28 cellular contexts compared by ENCODE assay signal in the genomic region with DNA sequence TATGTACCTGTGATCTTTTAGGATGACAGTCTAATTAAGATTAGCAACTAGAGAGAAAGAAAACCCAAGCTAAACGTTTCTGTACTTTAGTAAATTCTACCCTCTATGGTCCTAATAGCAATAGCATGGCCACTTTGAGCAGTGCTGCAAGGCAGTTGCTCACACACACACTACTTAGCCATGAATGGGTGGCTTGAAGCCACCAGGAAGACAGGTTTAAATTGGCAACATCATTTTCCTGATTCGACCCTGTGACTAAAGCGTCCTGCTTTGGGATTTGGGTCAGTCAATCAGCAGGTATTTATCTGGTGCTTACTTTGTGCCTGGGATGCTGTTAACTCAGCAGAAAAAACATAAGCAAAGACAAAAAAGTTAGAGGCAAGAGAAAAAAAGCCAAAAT.
"Had no signal": no experiment of that assay in that cellular context is flagged by ENCODE, and none has a peak within 500 bp of the region (broad histone marks: within the 10 kb centered on the region; RNA-seq: fewer than 3 reads in every experiment).

No MANE protein-coding gene starts in this region.

- H3K79me2 ChIP-seq: hepatocyte had no signal

- H3K27me3 ChIP-seq: heart right ventricle, hepatocyte, left lung, ovary, stomach, testis, tibial artery, upper lobe of right lung had no signal

- H3K4me1 ChIP-seq: prostate gland, upper lobe of right lung had no signal

- H3K4me2 ChIP-seq: hepatocyte had no signal

- H3K27ac ChIP-seq: heart right ventricle, hepatocyte, left lung, lower lobe of right lung, ovary, prostate gland, skin epidermis, stomach, testis, tibial artery, upper lobe of right lung had no signal

- ATAC-seq: heart right ventricle; left cardiac atrium; left lung; lower lobe of right lung; naive thymus-derived CD4-positive, alpha-beta T cell; natural killer cell treated with Interleukin-12 subunit alpha and Interleukin-12 subunit beta and Interleukin-15 and Interleukin-18, amount 100 ng/mL, for 72 hours; right cardiac atrium; sciatic nerve; stimulated activated naive CD8-positive, alpha-beta T cell treated with anti-CD3 and anti-CD28 coated beads, Interleukin-15, Interleukin-2, amounts not matched to agents 100 U/mL and 50 U/mL, for 24 hours; upper lobe of right lung had no signal

- DNase-seq: heart right ventricle; islet precursor cell; left cardiac atrium; left lung; lower lobe of right lung; mammary epithelial cell; mesenchymal stem cell; naive thymus-derived CD4-positive, alpha-beta T cell; ovary; posterior cingulate gyrus; retina; right cardiac atrium; stimulated activated CD4-positive, alpha-beta T cell treated with anti-CD3 and anti-CD28 coated beads, Interleukin-12 subunit alpha, Interleukin-12 subunit beta, amount 100 ng/mL, for 4 hours; stimulated activated CD4-positive, alpha-beta T cell treated with anti-CD3 and anti-CD28 coated beads, Interleukin-15, amount 100 ng/mL, for 24 hours; stimulated activated CD4-positive, alpha-beta T cell treated with anti-CD3 and anti-CD28 coated beads, Interleukin-2, amount 100 ng/mL, for 24 hours; stimulated activated CD4-positive, alpha-beta T cell treated with anti-CD3 and anti-CD28 coated beads, Interleukin-4, amount 100 ng/mL, for 1 hour; stimulated activated naive B cell treated with anti-CD40 and anti-IgM and Interleukin-4, amounts not matched to agents 10 μg/mL and 1 μg/mL and 100 μg/mL, for 72 hours; stimulated activated naive CD8-positive, alpha-beta T cell treated with anti-CD3 and anti-CD28 coated beads, Interleukin-15, Interleukin-2, amounts not matched to agents 100 U/mL and 50 U/mL, for 24 hours; stomach; testis; tibial artery; trophoblast cell; upper lobe of right lung had no signal

- H3K4me3 Mint-ChIP-seq: naive thymus-derived CD4-positive, alpha-beta T cell; natural killer cell treated with Interleukin-12 subunit alpha and Interleukin-12 subunit beta and Interleukin-15 and Interleukin-18, amount 100 ng/mL, for 72 hours; stimulated activated naive B cell treated with anti-CD40 and anti-IgM and Interleukin-4, amounts not matched to agents 10 μg/mL and 1 μg/mL and 100 μg/mL, for 72 hours had no signal

- H3K4me3 ChIP-seq: heart right ventricle, hepatocyte, left lung, lower lobe of right lung, ovary, prostate gland, skin epidermis, stomach, testis, tibial artery, upper lobe of right lung had no signal

- H3K36me3 ChIP-seq: heart right ventricle, left lung, lower lobe of right lung, ovary, prostate gland, stomach, tibial artery, upper lobe of right lung had no signal

- H3K27ac Mint-ChIP-seq: naive thymus-derived CD4-positive, alpha-beta T cell; natural killer cell treated with Interleukin-12 subunit alpha and Interleukin-12 subunit beta and Interleukin-15 and Interleukin-18, amount 100 ng/mL, for 72 hours; stimulated activated naive B cell treated with anti-CD40 and anti-IgM and Interleukin-4, amounts not matched to agents 10 μg/mL and 1 μg/mL and 100 μg/mL, for 72 hours had no signal

- H3K4me1 Mint-ChIP-seq: naive thymus-derived CD4-positive, alpha-beta T cell; stimulated activated naive B cell treated with anti-CD40 and anti-IgM and Interleukin-4, amounts not matched to agents 10 μg/mL and 1 μg/mL and 100 μg/mL, for 72 hours had no signal

- H2AFZ ChIP-seq: hepatocyte had no signal

- H3K9me3 ChIP-seq: lower lobe of right lung, ovary, prostate gland, testis, tibial artery, upper lobe of right lung had no signal
